ENCODE assay signal across 22 cellular contexts in the genomic region with DNA sequence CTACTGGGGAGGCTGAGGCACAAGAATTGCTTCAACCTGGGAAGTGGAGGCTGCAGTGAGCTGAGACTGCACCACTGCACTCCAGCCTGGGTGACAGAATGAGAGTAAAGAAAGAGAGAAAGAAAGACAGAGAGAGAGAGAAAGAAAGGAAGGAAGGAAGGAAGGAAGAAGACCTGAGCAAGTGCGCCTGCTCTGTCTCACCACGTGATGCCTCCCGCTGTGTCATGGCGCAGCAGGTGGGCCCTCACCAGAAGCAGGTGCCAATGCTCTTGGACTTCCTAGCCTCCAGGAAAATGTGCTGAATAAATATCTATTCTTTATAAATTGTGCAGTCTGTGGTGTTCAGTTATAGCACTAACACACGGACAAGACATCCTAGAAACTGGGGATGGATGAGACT.
"Had no signal": no experiment of that assay in that cellular context is flagged by ENCODE, and none has a peak within 500 bp of the region (broad histone marks: within the 10 kb centered on the region; RNA-seq: fewer than 3 reads in every experiment).

No MANE protein-coding gene starts in this region.

- H3K9ac ChIP-seq: KMS-11, SK-N-SH had no signal

- H3K4me2 ChIP-seq: KMS-11, SK-N-SH had no signal

- ATAC-seq: Panc1, PC-3 had no signal

- H3K9me3 ChIP-seq: SK-N-SH had no signal

- H3K27ac ChIP-seq: KMS-11, RWPE1 had no signal

- DNase-seq: IMR-90; Kasumi-1; MM.1S; NCI-H1092 treated with DMSO at 0.1 percent for 48 hours; NCI-H1436; NCI-H1694 treated with DMSO at 0.1 percent for 48 hours; NCI-H1930; NCI-H2081; NCI-H2107; NCI-H2171; NCI-H226; NCI-H524; NCI-H526 treated with DMSO at 0.1 percent for 48 hours; NCI-H748 treated with DMSO at 0.1 percent for 48 hours; NK-92 treated with Interleukin-12 subunit alpha and Interleukin-12 subunit beta, amount 100 ng/mL, for 24 hours; PC-3; SHP77; SK-N-SH; SW 1271 had no signal
